ENCODE assay signal across 8 cellular contexts in genomic region chrX:54639346-54640102, GRCh38.
DNase-seq lines count a peak whose midpoint lies in the region; ATAC-seq lines count a peak whose summit lies in the region.

No MANE protein-coding gene starts in this region.

- no peaks in the 10 kb centered on the region for H3K4me1 ChIP-seq in effector memory CD4-positive, alpha-beta T cell (ENCODE audit: control insufficient read depth, insufficient read depth, low read length, poor library complexity, severe bottlenecking)

- no peaks in the 10 kb centered on the region for H3K36me3 ChIP-seq in effector memory CD4-positive, alpha-beta T cell (ENCODE audit: control insufficient read depth, insufficient read depth, low read length)

- peak overlapping the region; percentile 94 for H3K27ac ChIP-seq in effector memory CD4-positive, alpha-beta T cell (ENCODE audit: insufficient read depth, low read length, poor library complexity, severe bottlenecking)

- ATAC-seq in GM21367 (IDR thresholded peaks at IDR 0.05; ENCODE audit: unreplicated experiment) = peak; percentile 91

- DNase-seq in COR-L47 (lab: John Stamatoyannopoulos, UW) = peak; percentile 79
- DNase-seq in HT1080 (ENCODE audit: low read depth) = peak; percentile 95
- peak; percentile 90 for DNase-seq in NK-92 treated with Interleukin-12 subunit alpha and Interleukin-12 subunit beta, amount 100 ng/mL, for 24 hours (lab: John Stamatoyannopoulos, UW)
- DNase-seq in activated CD8-positive, alpha-beta memory T cell treated with anti-CD3 and anti-CD28 coated beads for 4 hours (ENCODE audit: low read depth in 2 of 2) = peak; percentile 77 to 90
- peak; percentile 83 to 88 (median 86) for DNase-seq in effector memory CD4-positive, alpha-beta T cell
- peak; percentile 92 for DNase-seq in medulla oblongata (ENCODE audit: extremely low spot score)
- DNase-seq in stimulated activated CD4-positive, alpha-beta T cell treated with anti-CD3 and anti-CD28 coated beads, TNF-alpha, amount 100 ng/mL, for 48 hours (ENCODE audit: low read depth in 3 of 3) = peak; percentile 80 to 90 (median 89)

- H3K9me3 ChIP-seq in effector memory CD4-positive, alpha-beta T cell (ENCODE audit: control insufficient read depth, low read length) = no peaks in the 10 kb centered on the region

- H3K27me3 ChIP-seq in effector memory CD4-positive, alpha-beta T cell (replicated peaks; ENCODE audit: control insufficient read depth, insufficient read depth, low read length, poor library complexity, severe bottlenecking) = no peaks in the 10 kb centered on the region

- peak overlapping the region; percentile 65 for H3K4me3 ChIP-seq in effector memory CD4-positive, alpha-beta T cell (ENCODE audit: insufficient read depth, low read depth, low read length, poor library complexity, severe bottlenecking)

Comparison
In these comparisons a context has a peak if more than half of its experiments do, and no peak if none do; other contexts are left out.
1. Peak in every context shown above with its lines: DNase-seq, ATAC-seq, H3K4me3 ChIP-seq and H3K27ac ChIP-seq.